Comparison of ENCODE assay signal across 1 cellular context in genomic region chr11:8682219-8683114, GRCh38.
TF ChIP-seq lines count a peak whose summit lies in the region.

Gene RPL27A, plus strand, starts transcription at chr11:8682792. Its CDS starts 22 bp downstream, at chr11:8682814.
Gene TRIM66, minus strand, starts transcription at chr11:8682665. Its CDS starts 10,391 bp downstream, at chr11:8672274.

TF ChIP-seq in SK-N-SH, 30 proteins besides CTCF, POLR2A, EP300 and RAD21 (continued from another document):
- peak; percentile 97 for TF ChIP-seq TAF1 (IDR thresholded peaks at IDR 0.05; ENCODE audit: borderline replicate concordance, low read depth, low read length)
- TF ChIP-seq FOXM1 (IDR thresholded peaks at IDR 0.05; ENCODE audit: low read depth) = no peak
- TF ChIP-seq TCF12 (IDR thresholded peaks at IDR 0.05) = no peak
- TF ChIP-seq MXI1 (IDR thresholded peaks at IDR 0.05; ENCODE audit: low read depth, low read length) = peak; percentile 49; the same call in 1 of the 2 replicates
- TF ChIP-seq ELF1 (IDR thresholded peaks at IDR 0.05) = peak; percentile 90
- no peak for TF ChIP-seq SMC3 (IDR thresholded peaks at IDR 0.05; ENCODE audit: low read depth, low read length)
- no peak for TF ChIP-seq RFX5 (IDR thresholded peaks at IDR 0.05; ENCODE audit: low read length)
- TF ChIP-seq FOSL2 (IDR thresholded peaks at IDR 0.05; ENCODE audit: borderline replicate concordance, low read depth) = no peak
- no peak for TF ChIP-seq IRF3 (IDR thresholded peaks at IDR 0.05; ENCODE audit: low read depth, low read length)
- peak; percentile 99 for TF ChIP-seq POLR2AphosphoS5 (IDR thresholded peaks at IDR 0.05; ENCODE audit: low read depth, low read length)
- no peak for TF ChIP-seq USF2 (IDR thresholded peaks at IDR 0.05; ENCODE audit: borderline replicate concordance, low read depth, low read length)
- TF ChIP-seq RCOR1 (IDR thresholded peaks at IDR 0.05; ENCODE audit: low read length) = no peak
